In genomic region chr10:34861293-34862004, GRCh38 we compare ENCODE assay signal across 11 cellular contexts. TPM values are rescaled to one million over a fixed set of nuclear protein-coding genes. Genes with fewer than 3 reads are reported as not detected.
DNase-seq lines count a peak whose midpoint lies in the region; ATAC-seq and TF ChIP-seq lines count a peak whose summit lies in the region.
"Had no signal": no experiment of that assay in that cellular context is flagged by ENCODE, and none has a peak within 500 bp of the region (broad histone marks: within the 10 kb centered on the region; RNA-seq: fewer than 3 reads in every experiment).

No MANE protein-coding gene starts in this region.

- no peaks in the 10 kb centered on the region for H3K36me3 ChIP-seq in neural progenitor cell

- H3K9me3 ChIP-seq in neural progenitor cell (ENCODE audit: low read depth): no peaks in the 10 kb centered on the region

- peaks cover 15% of the 10 kb centered on the region for H3K4me1 ChIP-seq in neural progenitor cell

- no peak for ATAC-seq in HG03039 (IDR thresholded peaks at IDR 0.05; ENCODE audit: unreplicated experiment)
- no peak for ATAC-seq in GM19035 (IDR thresholded peaks at IDR 0.05; ENCODE audit: unreplicated experiment)

- no peaks in the 10 kb centered on the region for H3K9me3 Mint-ChIP-seq in neural progenitor cell

- H3K4me3 Mint-ChIP-seq in neural progenitor cell: no peak overlapping the region

- H3K4me1 Mint-ChIP-seq in neural progenitor cell: peaks cover 18% of the 10 kb centered on the region

- H3K4me2 ChIP-seq in neural progenitor cell: peak overlapping the region; percentile 44

- H3K4me3 ChIP-seq in neural progenitor cell (no peak overlapping the region), coronary artery (no peak overlapping the region)
- H3K4me3 ChIP-seq: dorsolateral prefrontal cortex had no signal

- H4K20me1 ChIP-seq in neural progenitor cell (ENCODE audit: low read depth): no peaks in the 10 kb centered on the region

- no peaks in the 10 kb centered on the region for H3K36me3 Mint-ChIP-seq in neural progenitor cell

- H3K27me3 ChIP-seq in neural progenitor cell: no peaks in the 10 kb centered on the region

- no peak overlapping the region for H2AFZ ChIP-seq in neural progenitor cell (replicated peaks)

- H3K27me3 Mint-ChIP-seq in neural progenitor cell (ENCODE audit: insufficient read depth, low read depth): peaks cover 3% of the 10 kb centered on the region

- peak; percentile 44 for DNase-seq in DMS53 treated with DMSO at 0.1 percent for 48 hours (lab: John Stamatoyannopoulos, UW; ENCODE audit: unreplicated experiment)
- DNase-seq in NCI-H1694 (lab: John Stamatoyannopoulos, UW): peak; percentile 28
- DNase-seq in astrocyte of the hippocampus (ENCODE audit: low read depth, low spot score): peak; percentile 24
- peak; percentile 16 for DNase-seq in neural progenitor cell (ENCODE audit: low spot score)
- DNase-seq in coronary artery (ENCODE audit: low spot score): no peak
- no peak for DNase-seq in NCI-H226
- DNase-seq: dorsolateral prefrontal cortex, islet precursor cell, KBM-7 had no signal

- H3K9ac ChIP-seq in neural progenitor cell: no peak overlapping the region

- H3K27ac Mint-ChIP-seq in neural progenitor cell: peak overlapping the region; percentile 4

- no peak for TF ChIP-seq CTCF in neural progenitor cell (IDR thresholded peaks at IDR 0.05)
- no peak for TF ChIP-seq CTCF in coronary artery (IDR thresholded peaks at IDR 0.05)

- H3K79me2 ChIP-seq in neural progenitor cell (ENCODE audit: low read depth): no peaks in the 10 kb centered on the region

- H3K27ac ChIP-seq in neural progenitor cell (no peak overlapping the region), coronary artery (no peak overlapping the region)
- H3K27ac ChIP-seq: dorsolateral prefrontal cortex had no signal

- peaks cover 10% of the 10 kb centered on the region for H3F3A ChIP-seq in neural progenitor cell (ENCODE audit: low read depth)

RNA-seq across cellular contexts. Expression of gene PARD3, which starts 46.4 kb away (rescaled TPM):
- 55.3 and 58.7 TPM in 2 replicates for total RNA-seq in neural progenitor cell (ENCODE audit: low replicate concordance)

Comparison
In these comparisons a context has a peak if more than half of its experiments do, and no peak if none do; other contexts are left out.
1. DNase-seq: peak in DMS53 treated with DMSO at 0.1 percent for 48 hours (single experiment), NCI-H1694 (single experiment), astrocyte of the hippocampus (single experiment) and neural progenitor cell (single experiment); none in coronary artery (single experiment) and NCI-H226 (single experiment).